In genomic region chr7:47435889-47436312, GRCh38 we compare ENCODE assay signal across 8 cellular contexts.
DNase-seq lines count a peak whose midpoint lies in the region; FAIRE-seq and TF ChIP-seq lines count a peak whose summit lies in the region.

No MANE protein-coding gene starts in this region.

- H3K27ac Mint-ChIP-seq in activated T-helper 1 cell treated with anti-CD3 and anti-CD28 coated beads, Interleukin-12 subunit alpha, Interleukin-12 subunit beta, Interleukin-2, Interleukin-4 antibody, amounts not matched to agents 30 ng/mL and 10 ng/mL and 1 ng/mL, durations not matched to agents 14 hours and 24 hours and 36 hours, result no peak overlapping the region

- peak; percentile 91 for FAIRE-seq in A204.1 (lab: Jason Lieb, UNC)

- no peaks in the 10 kb centered on the region for H3K36me3 Mint-ChIP-seq in activated T-helper 1 cell treated with anti-CD3 and anti-CD28 coated beads, Interleukin-12 subunit alpha, Interleukin-12 subunit beta, Interleukin-2, Interleukin-4 antibody, amounts not matched to agents 30 ng/mL and 10 ng/mL and 1 ng/mL, durations not matched to agents 14 hours and 24 hours and 36 hours (ENCODE audit: low read depth)

- H3K4me3 Mint-ChIP-seq in activated T-helper 1 cell treated with anti-CD3 and anti-CD28 coated beads, Interleukin-12 subunit alpha, Interleukin-12 subunit beta, Interleukin-2, Interleukin-4 antibody, amounts not matched to agents 30 ng/mL and 10 ng/mL and 1 ng/mL, durations not matched to agents 14 hours and 24 hours and 36 hours, result no peak overlapping the region

- DNase-seq in OCI-M1 (lab: John Stamatoyannopoulos, UW), result peak; percentile 87
- DNase-seq in epithelial cell of proximal tubule (ENCODE audit: low read depth), result no peak
- DNase-seq in mucosa of gallbladder (ENCODE audit: low spot score), result peak; percentile 64
- DNase-seq in D341Med (ENCODE audit: low spot score), result no peak
- DNase-seq in activated CD8-positive, alpha-beta memory T cell treated with anti-CD3 and anti-CD28 coated beads, Interleukin-2, amount 50 U/mL, for 4 hours, result no peak
- no peak for DNase-seq in activated T-helper 1 cell treated with anti-CD3 and anti-CD28 coated beads, Interleukin-12 subunit alpha, Interleukin-12 subunit beta, Interleukin-2, Interleukin-4 antibody, amounts not matched to agents 30 ng/mL and 10 ng/mL and 1 ng/mL, durations not matched to agents 14 hours and 24 hours and 36 hours (ENCODE audit: low spot score)

- H3K27me3 Mint-ChIP-seq in activated T-helper 1 cell treated with anti-CD3 and anti-CD28 coated beads, Interleukin-12 subunit alpha, Interleukin-12 subunit beta, Interleukin-2, Interleukin-4 antibody, amounts not matched to agents 30 ng/mL and 10 ng/mL and 1 ng/mL, durations not matched to agents 14 hours and 24 hours and 36 hours (ENCODE audit: insufficient read depth), result no peaks in the 10 kb centered on the region

- H3K4me1 Mint-ChIP-seq in activated T-helper 1 cell treated with anti-CD3 and anti-CD28 coated beads, Interleukin-12 subunit alpha, Interleukin-12 subunit beta, Interleukin-2, Interleukin-4 antibody, amounts not matched to agents 30 ng/mL and 10 ng/mL and 1 ng/mL, durations not matched to agents 14 hours and 24 hours and 36 hours (ENCODE audit: low read depth), result no peaks in the 10 kb centered on the region

- peak; percentile 31; the same call in 1 of the 2 replicates for TF ChIP-seq CTCF in GM12874 (IDR thresholded peaks at IDR 0.05; ENCODE audit: insufficient read depth, low read depth, low read length)
- TF ChIP-seq CTCF in epithelial cell of proximal tubule (conservative IDR thresholded peaks at IDR 0.05; ENCODE audit: low read depth, low read length), result peak; percentile 81

- no peaks in the 10 kb centered on the region for H3K9me3 Mint-ChIP-seq in activated T-helper 1 cell treated with anti-CD3 and anti-CD28 coated beads, Interleukin-12 subunit alpha, Interleukin-12 subunit beta, Interleukin-2, Interleukin-4 antibody, amounts not matched to agents 30 ng/mL and 10 ng/mL and 1 ng/mL, durations not matched to agents 14 hours and 24 hours and 36 hours

- no peak overlapping the region for H3K4me3 ChIP-seq in epithelial cell of proximal tubule (ENCODE audit: low read depth, low read length)

- intact Hi-C loops in activated T-helper 1 cell treated with anti-CD3 and anti-CD28 coated beads, Interleukin-12 subunit alpha, Interleukin-12 subunit beta, Interleukin-2, Interleukin-4 antibody, amounts not matched to agents 30 ng/mL and 10 ng/mL and 1 ng/mL, durations not matched to agents 14 hours and 24 hours and 36 hours (cut with micrococcal nuclease), result no loop called here

Comparison
In these comparisons a context has a peak if more than half of its experiments do, and no peak if none do; other contexts are left out.
1. DNase-seq: peak in OCI-M1 (single experiment) and mucosa of gallbladder (single experiment); none in epithelial cell of proximal tubule (single experiment), D341Med (single experiment), activated CD8-positive, alpha-beta memory T cell treated with anti-CD3 and anti-CD28 coated beads, Interleukin-2, amount 50 U/mL, for 4 hours (single experiment) and activated T-helper 1 cell treated with anti-CD3 and anti-CD28 coated beads, Interleukin-12 subunit alpha, Interleukin-12 subunit beta, Interleukin-2, Interleukin-4 antibody, amounts not matched to agents 30 ng/mL and 10 ng/mL and 1 ng/mL, durations not matched to agents 14 hours and 24 hours and 36 hours (single experiment).